Comparison of ENCODE assay signal across 9 cellular contexts in the genomic region with DNA sequence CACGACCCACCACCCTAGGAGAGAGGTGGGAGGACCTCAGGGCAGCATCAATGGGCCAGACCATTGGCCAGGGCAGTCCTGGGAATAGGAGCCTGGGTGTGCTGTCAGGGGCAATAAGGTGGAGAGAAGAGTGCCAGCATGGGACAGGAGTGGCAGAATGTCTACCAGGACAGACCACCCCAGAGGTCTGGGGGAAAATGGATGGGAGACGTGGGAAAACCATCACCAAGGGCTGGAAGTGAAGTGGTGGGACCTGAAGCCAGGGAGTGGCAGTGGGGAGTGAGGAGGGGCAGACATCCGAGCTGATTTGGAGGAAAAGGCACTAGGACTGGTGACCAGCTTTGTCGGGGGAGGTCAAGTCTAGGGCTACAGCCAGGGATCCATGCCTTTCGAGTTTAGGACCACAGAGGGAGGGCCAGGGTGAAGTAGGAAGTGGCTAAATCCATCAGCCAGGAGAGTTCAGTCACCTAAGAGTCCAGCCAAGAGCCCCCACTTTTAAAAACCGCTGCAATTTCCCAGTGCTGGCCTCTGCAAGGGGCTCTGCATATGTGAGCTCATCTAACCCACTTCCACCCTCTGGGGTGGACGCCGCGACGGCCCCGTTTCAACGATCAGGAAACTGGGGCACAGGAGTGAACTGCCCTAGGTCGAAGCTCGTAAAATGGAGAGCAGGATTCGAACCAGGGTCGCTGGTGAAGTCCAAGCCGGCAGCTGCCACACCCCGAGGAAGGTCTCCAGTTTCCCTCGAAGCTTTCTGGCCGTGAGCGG. TPM values are rescaled to one million over a fixed set of nuclear protein-coding genes. Genes with fewer than 3 reads are reported as not detected.
DNase-seq lines count a peak whose midpoint lies in the region; FAIRE-seq and TF ChIP-seq lines count a peak whose summit lies in the region.
"Had no signal": no experiment of that assay in that cellular context is flagged by ENCODE, and none has a peak within 500 bp of the region (broad histone marks: within the 10 kb centered on the region; RNA-seq: fewer than 3 reads in every experiment).

No MANE protein-coding gene starts in this region.

- H3K27me3 ChIP-seq in iPS-20b (ENCODE audit: insufficient read depth, low read length) (peaks cover 46% of the 10 kb centered on the region), spleen (replicated peaks in 1 of 7) (peaks cover 0 to 63% (median 47%) of the 10 kb centered on the region in 7 donors)

- FAIRE-seq in D721Med (lab: Jason Lieb, UNC) = no peak

- TF ChIP-seq CTCF in HFF-Myc (IDR thresholded peaks at IDR 0.05; ENCODE audit: low read depth, low read length, missing control alignments) (no peak), astrocyte of the cerebellum (IDR thresholded peaks at IDR 0.05; ENCODE audit: low read depth, low read length, missing control alignments) (no peak), spleen (IDR thresholded peaks at IDR 0.05 in 8 of 11, conservative IDR thresholded peaks at IDR 0.05 in 3 of 11) (no peak), D721Med (IDR thresholded peaks at IDR 0.05; ENCODE audit: insufficient read depth, missing control alignments) (no peak)

- H3K9me3 ChIP-seq in iPS-20b (ENCODE audit: insufficient read depth, low read depth, low read length) (peaks cover 9% of the 10 kb centered on the region; the same call in 1 of the 2 replicates), spleen (peaks cover 0 to 9% (median 0%) of the 10 kb centered on the region in 8 donors)

- H3K9ac ChIP-seq in iPS-20b (ENCODE audit: low read depth, low read length) = peak overlapping the region; percentile 65; the same call in 1 of the 2 replicates

- peaks cover 13% of the 10 kb centered on the region; the same call in 1 of the 2 replicates for H3K4me1 ChIP-seq in iPS-20b (ENCODE audit: insufficient read depth, low read length)
- H3K4me1 ChIP-seq in spleen = peaks cover 0 to 29% (median 9%) of the 10 kb centered on the region in 6 donors

- intact Hi-C loops in spleen (cut with DNase I; ENCODE audit: low total_unique reads) = no loop called here

- peaks cover 12% of the 10 kb centered on the region for H3K36me3 ChIP-seq in iPS-20b (ENCODE audit: insufficient read depth, low read depth, low read length)
- no peaks in the 10 kb centered on the region for H3K36me3 ChIP-seq in spleen

- no peak for DNase-seq in HFF-Myc (ENCODE audit: extremely low read depth, low read depth)
- no peak for DNase-seq in astrocyte of the cerebellum (ENCODE audit: low read depth)
- no peak for DNase-seq in spleen
- DNase-seq in D721Med (ENCODE audit: insufficient read length, low spot score) = no peak
- no peak for DNase-seq in DMS79 (lab: John Stamatoyannopoulos, UW)
- DNase-seq in middle frontal gyrus (ENCODE audit: extremely low spot score, low spot score) = no peak
- DNase-seq in UCSD-AML1 (lab: John Stamatoyannopoulos, UW; ENCODE audit: unreplicated experiment) = no peak
- DNase-seq: NCI-H1417 treated with DMSO at 0.1 percent for 48 hours had no signal

- in situ Hi-C loops in astrocyte of the cerebellum (cut with HindIII; ENCODE audit: low sequenced_read_pairs) = no loop called here

- TF ChIP-seq POLR2A in spleen (IDR thresholded peaks at IDR 0.05) = no peak

- 16 to 36% (median 18%) methylated on average over 9 to 21 of the region's 21 CpGs for WGBS in spleen, 5 donors

- no peak overlapping the region for H3K27ac ChIP-seq in iPS-20b (ENCODE audit: low read length)
- H3K27ac ChIP-seq in spleen = peak overlapping the region in 3 of 8 donors; percentile 54 to 71 (median 59)

- H3K4me3 ChIP-seq in HFF-Myc (replicated peaks; ENCODE audit: low read depth, low read length) (peak overlapping the region; percentile 63), astrocyte of the cerebellum (ENCODE audit: low read depth, low read length) (peak overlapping the region; percentile 68), iPS-20b (ENCODE audit: low read length) (peak overlapping the region; percentile 80), spleen (peak overlapping the region in 7 of 8 donors; percentile 30 to 69 (median 39))

RNA-seq across cellular contexts. Expression of gene EVC2, which starts 0.8 kb away (rescaled TPM):
- total RNA-seq in spleen = 1 to 10 TPM; 2.3 to 4.4 (median 2.9) TPM
- under 1 TPM; 0.30 to 0.86 (median 0.58) TPM for polyA plus RNA-seq in spleen

RNA-seq across cellular contexts. Expression of gene EVC, which starts 3.5 kb away (rescaled TPM):
- 10 to 100 TPM in 2 of 7 donors, 1 to 10 TPM in 5; 5.1 to 13.3 (median 9.0) TPM for total RNA-seq in spleen
- polyA plus RNA-seq in spleen = 1 to 10 TPM in 1 of 3 donors, under 1 TPM in 2; 0.20 to 1.2 (median 0.35) TPM
